In the genomic region with DNA sequence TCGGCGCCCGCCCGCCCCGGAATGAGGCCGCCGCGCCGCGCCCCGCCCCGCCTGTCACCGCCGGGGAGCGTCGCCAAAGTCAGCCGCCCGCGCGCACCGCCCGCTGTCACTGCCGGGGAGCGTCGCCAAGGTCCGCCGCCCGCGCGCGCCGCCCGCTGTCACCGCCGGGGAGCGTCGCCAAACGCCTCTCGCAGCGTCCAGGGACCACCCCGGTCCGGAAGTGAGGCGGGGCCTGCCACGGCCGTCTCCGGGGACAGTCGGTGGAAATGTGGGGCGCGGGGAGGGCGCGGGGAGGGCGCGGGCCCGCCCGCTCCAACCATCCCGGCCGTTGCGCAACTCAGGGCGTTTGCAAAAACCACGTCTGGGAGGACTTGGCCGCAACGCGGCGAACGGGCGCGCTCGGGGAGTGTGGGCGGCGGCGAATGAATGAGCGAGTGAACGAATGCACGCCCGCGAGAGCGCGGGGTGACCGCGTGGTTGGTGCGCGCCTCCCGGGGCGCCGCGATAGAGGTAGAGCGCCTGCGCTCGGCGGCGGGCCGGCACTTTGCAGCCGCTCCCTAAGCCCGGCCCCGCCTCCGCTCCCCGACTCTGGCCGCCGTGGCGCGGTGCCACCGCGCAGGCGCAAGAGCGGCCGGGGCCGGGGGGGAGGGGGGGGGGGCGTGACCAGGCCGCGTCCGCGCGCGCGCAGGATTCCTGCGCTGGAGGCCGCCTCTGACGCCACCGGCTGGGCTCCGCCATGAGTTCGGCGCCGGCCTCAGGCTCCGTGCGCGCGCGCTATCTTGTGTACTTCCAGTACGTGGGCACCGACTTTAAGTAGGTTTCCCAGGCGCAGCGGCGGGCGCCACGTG, we compare ENCODE assay signal across 8 cellular contexts. TPM values are rescaled to one million over a fixed set of nuclear protein-coding genes. Genes with fewer than 3 reads are reported as not detected.
DNase-seq lines count a peak whose midpoint lies in the region; ATAC-seq and TF ChIP-seq lines count a peak whose summit lies in the region.

A gene with protein sequence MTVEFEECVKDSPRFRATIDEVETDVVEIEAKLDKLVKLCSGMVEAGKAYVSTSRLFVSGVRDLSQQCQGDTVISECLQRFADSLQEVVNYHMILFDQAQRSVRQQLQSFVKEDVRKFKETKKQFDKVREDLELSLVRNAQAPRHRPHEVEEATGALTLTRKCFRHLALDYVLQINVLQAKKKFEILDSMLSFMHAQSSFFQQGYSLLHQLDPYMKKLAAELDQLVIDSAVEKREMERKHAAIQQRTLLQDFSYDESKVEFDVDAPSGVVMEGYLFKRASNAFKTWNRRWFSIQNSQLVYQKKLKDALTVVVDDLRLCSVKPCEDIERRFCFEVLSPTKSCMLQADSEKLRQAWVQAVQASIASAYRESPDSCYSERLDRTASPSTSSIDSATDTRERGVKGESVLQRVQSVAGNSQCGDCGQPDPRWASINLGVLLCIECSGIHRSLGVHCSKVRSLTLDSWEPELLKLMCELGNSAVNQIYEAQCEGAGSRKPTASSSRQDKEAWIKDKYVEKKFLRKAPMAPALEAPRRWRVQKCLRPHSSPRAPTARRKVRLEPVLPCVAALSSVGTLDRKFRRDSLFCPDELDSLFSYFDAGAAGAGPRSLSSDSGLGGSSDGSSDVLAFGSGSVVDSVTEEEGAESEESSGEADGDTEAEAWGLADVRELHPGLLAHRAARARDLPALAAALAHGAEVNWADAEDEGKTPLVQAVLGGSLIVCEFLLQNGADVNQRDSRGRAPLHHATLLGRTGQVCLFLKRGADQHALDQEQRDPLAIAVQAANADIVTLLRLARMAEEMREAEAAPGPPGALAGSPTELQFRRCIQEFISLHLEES (minus strand): TSS at position 23 of the 848 bp plus-strand sequence. CDS start 115 bp downstream, outside the sequence.
A gene with protein sequence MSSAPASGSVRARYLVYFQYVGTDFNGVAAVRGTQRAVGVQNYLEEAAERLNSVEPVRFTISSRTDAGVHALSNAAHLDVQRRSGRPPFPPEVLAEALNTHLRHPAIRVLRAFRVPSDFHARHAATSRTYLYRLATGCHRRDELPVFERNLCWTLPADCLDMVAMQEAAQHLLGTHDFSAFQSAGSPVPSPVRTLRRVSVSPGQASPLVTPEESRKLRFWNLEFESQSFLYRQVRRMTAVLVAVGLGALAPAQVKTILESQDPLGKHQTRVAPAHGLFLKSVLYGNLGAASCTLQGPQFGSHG (plus strand): TSS at position 690 of the 848 bp plus-strand sequence. CDS start 47 bp downstream, at position 737.

- DNase-seq in AG08396 (ENCODE audit: low spot score) (peak; percentile 100), NCI-H510A treated with DMSO at 0.1 percent for 48 hours (lab: John Stamatoyannopoulos, UW) (peak; percentile 99), chondrocyte (ENCODE audit: low spot score) (no peak)
- DNase-seq in activated CD4-positive, alpha-beta T cell treated with anti-CD3 and anti-CD28 coated beads for 24 hours (ENCODE audit: low read depth in 2 of 2): peak; percentile 77 to 80
- DNase-seq in stimulated activated CD4-positive, alpha-beta T cell treated with anti-CD3 and anti-CD28 coated beads, Interleukin-1b, Interleukin-23, amount 100 ng/mL, for 24 hours (ENCODE audit: low read depth in 4 of 4, low spot score in 1 of 4): peak; percentile 71 to 85 (median 77)

- ATAC-seq in GM19025 (IDR thresholded peaks at IDR 0.05; ENCODE audit: low read depth, unreplicated experiment): peak; percentile 59
- ATAC-seq in HG03280 (IDR thresholded peaks at IDR 0.05; ENCODE audit: unreplicated experiment): peak; percentile 62

- H3K27ac Mint-ChIP-seq in chondrocyte (ENCODE audit: unreplicated experiment): peak within 1 kb of the TSS; percentile 83

- peaks cover 30% of the 10 kb centered on the region for H3K4me1 Mint-ChIP-seq in chondrocyte (ENCODE audit: low read depth)

- TF ChIP-seq CTCF in chondrocyte (IDR thresholded peaks at IDR 0.05): peak; percentile 36

- peak within 1 kb of the TSS; percentile 82 for H3K4me3 Mint-ChIP-seq in chondrocyte (ENCODE audit: unreplicated experiment)

- H3K27me3 Mint-ChIP-seq in chondrocyte (ENCODE audit: low read depth): no peaks in the 10 kb centered on the region

- H3K27ac ChIP-seq in layer of hippocampus (ENCODE audit: low read depth, low read length): peak within 1 kb of the TSS; percentile 98

- no peaks in the 10 kb centered on the region for H3K9me3 Mint-ChIP-seq in chondrocyte (ENCODE audit: low read depth)

- H3K27me3 ChIP-seq in layer of hippocampus (ENCODE audit: control insufficient read depth, insufficient read depth, low read length): no peaks in the 10 kb centered on the region

- H3K36me3 Mint-ChIP-seq in chondrocyte (ENCODE audit: low read depth): peaks cover 1% of the 10 kb centered on the region

RNA-seq across cellular contexts. Expression of the first gene that starts in this region (rescaled TPM):
- 51.9 to 77.5 TPM (median 57.5 TPM) in 3 replicates for total RNA-seq in chondrocyte

RNA-seq across cellular contexts. Expression of the second gene that starts in this region (rescaled TPM):
- 21.6 to 22.3 TPM (median 22.1 TPM) in 3 replicates for total RNA-seq in chondrocyte
